ENCODE assay signal across 8 cellular contexts in the genomic region with DNA sequence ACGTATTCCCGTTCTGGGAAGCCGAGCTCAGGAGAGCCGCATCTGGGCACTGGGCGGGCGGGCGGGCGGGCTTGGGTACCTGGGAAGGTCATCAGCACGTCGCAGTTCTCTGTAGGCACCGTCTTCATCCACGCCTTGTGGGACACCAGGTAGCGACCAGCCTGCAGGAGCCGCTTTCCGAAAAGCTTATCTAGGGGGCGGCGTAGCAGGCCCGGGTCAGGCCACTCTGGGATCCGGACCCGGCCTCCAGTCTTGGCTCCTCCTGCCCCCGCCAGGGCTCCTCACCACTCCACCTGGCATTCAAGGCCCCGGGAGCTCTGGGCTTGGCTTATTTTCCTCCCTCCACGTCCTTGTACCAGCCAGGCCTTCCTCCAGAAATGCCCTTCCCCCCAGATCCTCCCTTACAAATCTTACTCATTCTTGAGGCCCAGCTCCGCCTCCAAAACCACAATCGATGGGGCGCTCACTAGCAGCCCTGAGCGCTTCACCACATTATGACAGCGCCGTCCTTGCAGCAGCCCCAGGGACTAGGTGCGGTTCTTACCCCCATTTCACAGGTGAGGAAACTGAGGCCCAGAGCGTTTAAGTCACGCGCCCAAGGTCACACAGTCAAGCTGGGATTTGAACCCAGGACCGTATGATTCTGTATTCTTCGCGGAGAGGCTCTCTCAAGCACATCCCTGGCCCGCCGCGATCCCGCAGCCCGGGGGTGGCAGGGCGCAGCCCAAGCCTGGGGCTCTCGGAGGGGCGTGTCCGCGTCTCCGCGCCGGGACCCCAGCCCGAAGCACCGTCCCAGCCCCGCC. TPM values are rescaled to one million over a fixed set of nuclear protein-coding genes. Genes with fewer than 3 reads are reported as not detected.
A peak's percentile ranks its signal among the peaks of the same experiment; 100 is the strongest.
DNase-seq lines count a peak whose midpoint lies in the region; ATAC-seq and TF ChIP-seq lines count a peak whose summit lies in the region.

No MANE protein-coding gene starts in this region.

- H3K4me1 ChIP-seq in mononuclear cell (ENCODE audit: insufficient read depth, low read length) = peaks cover 61% of the 10 kb centered on the region

- no peak for ATAC-seq in HG03135 (IDR thresholded peaks at IDR 0.05; ENCODE audit: unreplicated experiment)

- H3K27me3 ChIP-seq in mononuclear cell (ENCODE audit: insufficient read depth, low read length) = peaks cover 14% of the 10 kb centered on the region

- TF ChIP-seq CTCF in choroid plexus epithelial cell (conservative IDR thresholded peaks at IDR 0.05; ENCODE audit: low read depth, low read length) = no peak

- no peaks in the 10 kb centered on the region for H3K9me3 ChIP-seq in mononuclear cell (ENCODE audit: low read depth, low read length)

- DNase-seq in DMS79 treated with DMSO at 0.1 percent for 48 hours (lab: John Stamatoyannopoulos, UW) (peak; percentile 43), choroid plexus epithelial cell (ENCODE audit: low read depth) (peak; percentile 84), NCI-H526 treated with DMSO at 0.1 percent for 48 hours (lab: John Stamatoyannopoulos, UW) (no peak)
- peak; percentile 87 for DNase-seq in Jurkat, Clone E6-1 (ENCODE audit: low read depth, low spot score)
- DNase-seq in activated CD4-positive, CD25-positive, alpha-beta regulatory T cell treated with anti-CD3 and anti-CD28 coated beads, Interleukin-2, amount 50 U/mL, for 72 hours = peak; percentile 65
- peak; percentile 34 to 63 (median 48) for DNase-seq in stimulated activated naive CD4-positive, alpha-beta T cell (lab: John Stamatoyannopoulos, UW)

- H3K4me3 ChIP-seq in Jurkat, Clone E6-1 (ENCODE audit: low read length) = peak overlapping the region; percentile 68
- H3K4me3 ChIP-seq in choroid plexus epithelial cell (ENCODE audit: low read depth, low read length) (peak overlapping the region; percentile 68), mononuclear cell (ENCODE audit: low read length) (peak overlapping the region; percentile 64)

RNA-seq across cellular contexts. Expression of a gene that starts 0.8 kb away (rescaled TPM):
- polyA plus RNA-seq in Jurkat, Clone E6-1 (2012; ENCODE audit: insufficient read depth, insufficient read length) = 11.2 TPM
- 5.5 TPM for total RNA-seq in mononuclear cell

RNA-seq across cellular contexts. Expression of a gene that starts 3.5 kb away (rescaled TPM):
- 38.3 TPM for polyA plus RNA-seq in Jurkat, Clone E6-1 (2012; ENCODE audit: insufficient read depth, insufficient read length)
- total RNA-seq in mononuclear cell = 11.3 TPM

RNA-seq across cellular contexts. Expression of a gene that starts 24.4 kb away (rescaled TPM):
- polyA plus RNA-seq in Jurkat, Clone E6-1 (2012; ENCODE audit: insufficient read depth, insufficient read length) = 89.4 TPM
- 13.7 TPM for total RNA-seq in mononuclear cell

RNA-seq across cellular contexts. Expression of a gene that starts 28.1 kb away (rescaled TPM):
- 152 TPM for polyA plus RNA-seq in Jurkat, Clone E6-1 (2012; ENCODE audit: insufficient read depth, insufficient read length)
- total RNA-seq in mononuclear cell = 22.8 TPM

RNA-seq across cellular contexts. Expression of a gene that starts 30.6 kb away (rescaled TPM):
- 11.7 TPM for polyA plus RNA-seq in Jurkat, Clone E6-1 (2012; ENCODE audit: insufficient read depth, insufficient read length)
- total RNA-seq in mononuclear cell = 4.9 TPM
